Comparison of ENCODE assay signal across 8 cellular contexts in the genomic region with DNA sequence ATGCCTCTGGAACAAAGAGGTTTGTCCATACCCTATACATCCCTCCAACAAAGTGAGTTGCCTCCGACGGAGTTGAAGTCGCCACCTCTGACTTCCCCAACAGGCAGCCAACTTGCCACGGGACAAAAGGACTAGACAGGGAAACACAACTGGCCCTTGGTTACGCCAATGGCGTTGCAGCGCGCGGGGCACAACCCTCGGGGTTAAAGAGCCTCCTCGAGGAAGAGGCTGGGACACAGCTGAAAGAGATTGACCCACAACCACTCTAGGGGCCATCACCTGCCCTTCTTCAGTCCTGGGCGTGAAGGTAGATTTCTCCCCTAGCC. TPM values are rescaled to one million over a fixed set of nuclear protein-coding genes. Genes with fewer than 3 reads are reported as not detected.
DNase-seq lines count a peak whose midpoint lies in the region; ATAC-seq, FAIRE-seq and TF ChIP-seq lines count a peak whose summit lies in the region.

No MANE protein-coding gene starts in this region.

- peaks cover 64% of the 10 kb centered on the region for H3K4me1 ChIP-seq in HepG2 (ENCODE audit: insufficient read depth, low read length)

- FAIRE-seq in HepG2 (lab: Jason Lieb, UNC): peak; percentile 26

- no peaks in the 10 kb centered on the region for H3K9me3 Mint-ChIP-seq in chondrocyte (ENCODE audit: low read depth)

- WGBS in HepG2 (ENCODE audit: low lambda C conversion rate): 0% methylated on average over 12 of the region's 12 CpGs

- peak overlapping the region; percentile 96 for H3K27ac ChIP-seq in HepG2 (ENCODE audit: extremely low read length, insufficient read depth, low read length)
- H3K27ac ChIP-seq in temporal lobe (ENCODE audit: low read depth, low read length): peak overlapping the region; percentile 21

- H3K36me3 Mint-ChIP-seq in chondrocyte (ENCODE audit: low read depth): no peaks in the 10 kb centered on the region

- no peaks in the 10 kb centered on the region for H4K20me1 ChIP-seq in HepG2 (ENCODE audit: insufficient read depth, low read length)

- TF ChIP-seq RAD21 in HepG2 (CRISPR knock-in tag; IDR thresholded peaks at IDR 0.05): no peak

- H3K4me3 ChIP-seq in HepG2 (replicated peaks in 1 of 3; ENCODE audit: insufficient read depth in 1 of 3, low read depth in 2 of 3, low read length in 3 of 3): peak overlapping the region; percentile 72 to 91 (median 75)

- H3K4me3 Mint-ChIP-seq in chondrocyte (ENCODE audit: unreplicated experiment): peak overlapping the region; percentile 99

- H2AFZ ChIP-seq in HepG2 (ENCODE audit: low read length): no peak overlapping the region

- peak; percentile 35 for ATAC-seq in GM19328 (IDR thresholded peaks at IDR 0.05; ENCODE audit: unreplicated experiment)
- peak; percentile 28 for ATAC-seq in HG03432 (IDR thresholded peaks at IDR 0.05; ENCODE audit: unreplicated experiment)
- ATAC-seq in HepG2: peak; percentile 54

- H3K27me3 ChIP-seq in HepG2 (ENCODE audit: control insufficient read depth in 1 of 2, insufficient read depth in 2 of 2, low read length in 2 of 2): no peaks in the 10 kb centered on the region; a peak in 1 of 5 replicates

- DNase-seq in DMS53 (lab: John Stamatoyannopoulos, UW) (peak; percentile 78), RKO (ENCODE audit: low spot score) (peak; percentile 81), chondrocyte (ENCODE audit: low spot score) (no peak), HepG2 (ENCODE audit: low spot score) (peak; percentile 80)
- no peak for DNase-seq in activated CD8-positive, alpha-beta memory T cell treated with anti-CD3 and anti-CD28 coated beads for 24 hours

- intact Hi-C loops in HepG2 (cut with micrococcal nuclease; ENCODE audit: unreplicated experiment): loop anchor here (1.0 to 2.0 kb wide), 2 partner anchors 15 to 35 kb away; a partner anchor contains a TSS

- CTCF ChIA-PET in HepG2 (lab: Yijun Ruan, JAX; ENCODE audit: low intra/inter-chr PET ratio, low total read pairs): no interaction called here

- POLR2A ChIA-PET in HepG2 (lab: Yijun Ruan, JAX): interaction anchor here (1.2 to 2.7 kb wide), 15 partner anchors 10 to 305 kb away, joined by 3 to 125 read pairs (median 5); a partner anchor contains a TSS

- no peak for TF ChIP-seq EP300 in HepG2 (IDR thresholded peaks at IDR 0.05; ENCODE audit: low read depth in 2 of 2, low read length in 2 of 2)
- no peak for TF ChIP-seq EP300 in HepG2 (CRISPR knock-in tag; IDR thresholded peaks at IDR 0.05; ENCODE audit: borderline replicate concordance)

- peak overlapping the region; percentile 90 for H3K4me2 ChIP-seq in HepG2 (ENCODE audit: low read depth, low read length)

- TF ChIP-seq CTCF in chondrocyte (IDR thresholded peaks at IDR 0.05) (no peak), HepG2 (CRISPR knock-in tag; IDR thresholded peaks at IDR 0.05) (no peak; the same call in 1 of the 2 replicates)

- TSS peak; percentile 68 for BruUV-seq in HepG2 (replicated peaks; lab: Mats Ljungman, UMichigan)

- H3K9ac ChIP-seq in HepG2 (ENCODE audit: insufficient read depth, low read depth, low read length): peak overlapping the region; percentile 99

- peak in 1 of 2 experiments; percentile 90; a peak in 3 of 4 replicates for TF ChIP-seq POLR2A in HepG2 (IDR thresholded peaks at IDR 0.05; ENCODE audit: insufficient read depth in 1 of 2, low read depth in 2 of 2, low read length in 2 of 2)

- H3K9me3 ChIP-seq in HepG2 (ENCODE audit: low read length): no peaks in the 10 kb centered on the region

- peaks cover 0 to 1% of the 10 kb centered on the region in 2 experiments; a peak in 1 of 5 replicates for H3K36me3 ChIP-seq in HepG2 (replicated peaks in 1 of 2; ENCODE audit: control insufficient read depth in 1 of 2, insufficient read depth in 2 of 2, low read length in 2 of 2)

- H3K79me2 ChIP-seq in HepG2 (ENCODE audit: insufficient read depth, low read length): peaks cover 69% of the 10 kb centered on the region

- in situ Hi-C loops in HepG2 (cut with HindIII; ENCODE audit: extremely low pct_ligation_motif_present, low pct_unique_long_range_greater_than_20kb): no loop called here

- peaks cover 39% of the 10 kb centered on the region for H3K4me1 Mint-ChIP-seq in chondrocyte (ENCODE audit: low read depth)

- H3K27me3 Mint-ChIP-seq in chondrocyte (ENCODE audit: low read depth): no peaks in the 10 kb centered on the region

- peak overlapping the region; percentile 100 for H3K27ac Mint-ChIP-seq in chondrocyte (ENCODE audit: unreplicated experiment)

RNA-seq across cellular contexts. Expression of a gene that starts 0.5 kb away (rescaled TPM):
- total RNA-seq in chondrocyte (42.0 to 55.3 TPM (median 43.2 TPM) in 3 replicates), HepG2 (2016; rRNA removed; fragmentation: Illumina TruSeq; extraction: Trizol) (77.5 and 80.0 TPM in 2 replicates), temporal lobe (40.8 TPM)
- 43.5 and 52.1 TPM in 2 replicates for total RNA-seq in HepG2 (2016; cell fraction: cytosol; rRNA removed; fragmentation: Illumina TruSeq; extraction: Trizol; ENCODE audit: low read depth)
- total RNA-seq in HepG2 (2016; cell fraction: insoluble cytoplasmic fraction; rRNA removed; fragmentation: Illumina TruSeq; extraction: Trizol): 72.3 and 78.2 TPM in 2 replicates
- 72.9 and 75.0 TPM in 2 replicates for total RNA-seq in HepG2 (2016; cell fraction: membrane; rRNA removed; fragmentation: Illumina TruSeq; extraction: Trizol)
- total RNA-seq in HepG2 (2016; cell fraction: nucleus; rRNA removed; fragmentation: Illumina TruSeq; extraction: Trizol): 66.4 and 68.7 TPM in 2 replicates
- polyA plus RNA-seq in HepG2 (2011; rRNA removed): 110 and 130 TPM in 2 replicates
- polyA plus RNA-seq in HepG2 (2011; cell fraction: cytosol; rRNA removed): 66.6 and 78.1 TPM in 2 replicates
- 240 and 284 TPM in 2 replicates for polyA plus RNA-seq in HepG2 (2011; cell fraction: nucleus; rRNA removed)
- polyA plus RNA-seq in HepG2 (2012): 68.1 and 83.8 TPM in 2 replicates
- 23.7 and 28.2 TPM in 2 replicates for polyA plus RNA-seq in HepG2 (2016; cell fraction: cytosol; fragmentation: Illumina TruSeq; extraction: Trizol; ENCODE audit: low read depth)
- polyA plus RNA-seq in HepG2 (2016; cell fraction: insoluble cytoplasmic fraction; fragmentation: Illumina TruSeq; extraction: Trizol; ENCODE audit: low read depth): 86.5 and 95.8 TPM in 2 replicates
- polyA plus RNA-seq in HepG2 (2016; cell fraction: membrane; fragmentation: Illumina TruSeq; extraction: Trizol; ENCODE audit: low read depth): 59.8 and 70.6 TPM in 2 replicates
- 135 and 154 TPM in 2 replicates for polyA plus RNA-seq in HepG2 (2016; cell fraction: nucleus; fragmentation: Illumina TruSeq; extraction: Trizol; ENCODE audit: insufficient read depth, low read depth)
- 139 and 140 TPM in 2 replicates for polyA minus RNA-seq in HepG2 (2011; rRNA and poly(A)+ RNA removed; ENCODE audit: low replicate concordance)
- polyA minus RNA-seq in HepG2 (2011; cell fraction: cytosol; rRNA and poly(A)+ RNA removed): 38.4 and 43.3 TPM in 2 replicates
- polyA minus RNA-seq in HepG2 (2011; cell fraction: nucleus; rRNA and poly(A)+ RNA removed): 99.5 and 107 TPM in 2 replicates

RNA-seq across cellular contexts. Expression of a gene that starts 14.1 kb away (rescaled TPM):
- 43.1 to 46.2 TPM (median 44.0 TPM) in 3 replicates for total RNA-seq in chondrocyte
- 91.5 and 105 TPM in 2 replicates for total RNA-seq in HepG2 (2016; rRNA removed; fragmentation: Illumina TruSeq; extraction: Trizol)
- 13.9 and 14.5 TPM in 2 replicates for total RNA-seq in HepG2 (2016; cell fraction: cytosol; rRNA removed; fragmentation: Illumina TruSeq; extraction: Trizol; ENCODE audit: low read depth)
- total RNA-seq in HepG2 (2016; cell fraction: insoluble cytoplasmic fraction; rRNA removed; fragmentation: Illumina TruSeq; extraction: Trizol): 88.4 and 107 TPM in 2 replicates
- total RNA-seq in HepG2 (2016; cell fraction: membrane; rRNA removed; fragmentation: Illumina TruSeq; extraction: Trizol): 25.8 and 26.5 TPM in 2 replicates
- 66.4 and 73.1 TPM in 2 replicates for total RNA-seq in HepG2 (2016; cell fraction: nucleus; rRNA removed; fragmentation: Illumina TruSeq; extraction: Trizol)
- 96.4 and 99.2 TPM in 2 replicates for polyA plus RNA-seq in HepG2 (2011; rRNA removed)
- polyA plus RNA-seq in HepG2 (2011; cell fraction: cytosol; rRNA removed): 82.0 and 84.4 TPM in 2 replicates
- polyA plus RNA-seq in HepG2 (2011; cell fraction: nucleus; rRNA removed): 199 and 211 TPM in 2 replicates
- polyA plus RNA-seq in HepG2 (2012): 96.2 and 105 TPM in 2 replicates
- 13.6 and 15.3 TPM in 2 replicates for polyA plus RNA-seq in HepG2 (2016; cell fraction: cytosol; fragmentation: Illumina TruSeq; extraction: Trizol; ENCODE audit: low read depth)
- 102 and 106 TPM in 2 replicates for polyA plus RNA-seq in HepG2 (2016; cell fraction: insoluble cytoplasmic fraction; fragmentation: Illumina TruSeq; extraction: Trizol; ENCODE audit: low read depth)
- 19.0 and 22.6 TPM in 2 replicates for polyA plus RNA-seq in HepG2 (2016; cell fraction: membrane; fragmentation: Illumina TruSeq; extraction: Trizol; ENCODE audit: low read depth)
- 162 and 164 TPM in 2 replicates for polyA plus RNA-seq in HepG2 (2016; cell fraction: nucleus; fragmentation: Illumina TruSeq; extraction: Trizol; ENCODE audit: insufficient read depth, low read depth)
- polyA minus RNA-seq in HepG2 (2011; rRNA and poly(A)+ RNA removed; ENCODE audit: low replicate concordance): 71.1 and 120 TPM in 2 replicates
- 27.4 and 35.3 TPM in 2 replicates for polyA minus RNA-seq in HepG2 (2011; cell fraction: cytosol; rRNA and poly(A)+ RNA removed)
- 60.0 and 61.9 TPM in 2 replicates for polyA minus RNA-seq in HepG2 (2011; cell fraction: nucleus; rRNA and poly(A)+ RNA removed)
- 12.3 TPM for total RNA-seq in temporal lobe

RNA-seq across cellular contexts. Expression of a gene that starts 14.4 kb away (rescaled TPM):
- 108 to 130 TPM (median 111 TPM) in 3 replicates for total RNA-seq in chondrocyte
- 94.9 and 109 TPM in 2 replicates for total RNA-seq in HepG2 (2016; rRNA removed; fragmentation: Illumina TruSeq; extraction: Trizol)
- total RNA-seq in HepG2 (2016; cell fraction: cytosol; rRNA removed; fragmentation: Illumina TruSeq; extraction: Trizol; ENCODE audit: low read depth): 42.7 and 45.6 TPM in 2 replicates
- total RNA-seq in HepG2 (2016; cell fraction: insoluble cytoplasmic fraction; rRNA removed; fragmentation: Illumina TruSeq; extraction: Trizol): 98.2 and 110 TPM in 2 replicates
- total RNA-seq in HepG2 (2016; cell fraction: membrane; rRNA removed; fragmentation: Illumina TruSeq; extraction: Trizol): 56.0 and 66.0 TPM in 2 replicates
- 70.1 and 82.3 TPM in 2 replicates for total RNA-seq in HepG2 (2016; cell fraction: nucleus; rRNA removed; fragmentation: Illumina TruSeq; extraction: Trizol)
- 75.0 and 88.4 TPM in 2 replicates for polyA plus RNA-seq in HepG2 (2011; rRNA removed)
- 86.7 and 102 TPM in 2 replicates for polyA plus RNA-seq in HepG2 (2011; cell fraction: cytosol; rRNA removed)
- polyA plus RNA-seq in HepG2 (2011; cell fraction: nucleus; rRNA removed): 125 TPM in 2 replicates
- 71.1 and 79.5 TPM in 2 replicates for polyA plus RNA-seq in HepG2 (2012)
- 19.3 and 23.5 TPM in 2 replicates for polyA plus RNA-seq in HepG2 (2016; cell fraction: cytosol; fragmentation: Illumina TruSeq; extraction: Trizol; ENCODE audit: low read depth)
- 82.7 and 86.8 TPM in 2 replicates for polyA plus RNA-seq in HepG2 (2016; cell fraction: insoluble cytoplasmic fraction; fragmentation: Illumina TruSeq; extraction: Trizol; ENCODE audit: low read depth)
- 39.6 and 42.3 TPM in 2 replicates for polyA plus RNA-seq in HepG2 (2016; cell fraction: membrane; fragmentation: Illumina TruSeq; extraction: Trizol; ENCODE audit: low read depth)
- polyA plus RNA-seq in HepG2 (2016; cell fraction: nucleus; fragmentation: Illumina TruSeq; extraction: Trizol; ENCODE audit: insufficient read depth, low read depth): 97.5 and 97.9 TPM in 2 replicates
- polyA minus RNA-seq in HepG2 (2011; rRNA and poly(A)+ RNA removed; ENCODE audit: low replicate concordance): 92.8 and 112 TPM in 2 replicates
- 58.3 and 61.2 TPM in 2 replicates for polyA minus RNA-seq in HepG2 (2011; cell fraction: cytosol; rRNA and poly(A)+ RNA removed)
- polyA minus RNA-seq in HepG2 (2011; cell fraction: nucleus; rRNA and poly(A)+ RNA removed): 97.5 and 98.0 TPM in 2 replicates
- 38.8 TPM for total RNA-seq in temporal lobe

RNA-seq across cellular contexts. Expression of a gene that starts 24.5 kb away (rescaled TPM):
- total RNA-seq in chondrocyte: 15.3 to 23.2 TPM (median 15.5 TPM) in 3 replicates
- 2.4 and 4.9 TPM in 2 replicates for total RNA-seq in HepG2 (2016; rRNA removed; fragmentation: Illumina TruSeq; extraction: Trizol)
- 2.0 and 2.5 TPM in 2 replicates for total RNA-seq in HepG2 (2016; cell fraction: cytosol; rRNA removed; fragmentation: Illumina TruSeq; extraction: Trizol; ENCODE audit: low read depth)
- 2.5 and 5.0 TPM in 2 replicates for total RNA-seq in HepG2 (2016; cell fraction: insoluble cytoplasmic fraction; rRNA removed; fragmentation: Illumina TruSeq; extraction: Trizol)
- total RNA-seq in HepG2 (2016; cell fraction: membrane; rRNA removed; fragmentation: Illumina TruSeq; extraction: Trizol): 4.0 and 4.3 TPM in 2 replicates
- 5.5 and 6.1 TPM in 2 replicates for total RNA-seq in HepG2 (2016; cell fraction: nucleus; rRNA removed; fragmentation: Illumina TruSeq; extraction: Trizol)
- polyA plus RNA-seq in HepG2 (2011; rRNA removed): 6.3 and 10.9 TPM in 2 replicates
- 5.5 and 8.5 TPM in 2 replicates for polyA plus RNA-seq in HepG2 (2011; cell fraction: cytosol; rRNA removed)
- polyA plus RNA-seq in HepG2 (2011; cell fraction: nucleus; rRNA removed): 44.0 and 47.8 TPM in 2 replicates
- polyA plus RNA-seq in HepG2 (2012): 3.9 and 6.3 TPM in 2 replicates
- polyA plus RNA-seq in HepG2 (2016; cell fraction: cytosol; fragmentation: Illumina TruSeq; extraction: Trizol; ENCODE audit: low read depth): 2.7 and 2.9 TPM in 2 replicates
- polyA plus RNA-seq in HepG2 (2016; cell fraction: insoluble cytoplasmic fraction; fragmentation: Illumina TruSeq; extraction: Trizol; ENCODE audit: low read depth): 3.5 and 4.5 TPM in 2 replicates
- polyA plus RNA-seq in HepG2 (2016; cell fraction: membrane; fragmentation: Illumina TruSeq; extraction: Trizol; ENCODE audit: low read depth): 4.8 TPM in 2 replicates
- polyA plus RNA-seq in HepG2 (2016; cell fraction: nucleus; fragmentation: Illumina TruSeq; extraction: Trizol; ENCODE audit: insufficient read depth, low read depth): 20.6 TPM in 2 replicates
- 4.6 and 10.2 TPM in 2 replicates for polyA minus RNA-seq in HepG2 (2011; rRNA and poly(A)+ RNA removed; ENCODE audit: low replicate concordance)
- polyA minus RNA-seq in HepG2 (2011; cell fraction: cytosol; rRNA and poly(A)+ RNA removed): 1.6 and 3.3 TPM in 2 replicates
- polyA minus RNA-seq in HepG2 (2011; cell fraction: nucleus; rRNA and poly(A)+ RNA removed): 4.9 and 5.1 TPM in 2 replicates
- total RNA-seq in temporal lobe: 9.1 TPM

RNA-seq across cellular contexts. Expression of a gene that starts 33.1 kb away (rescaled TPM):
- total RNA-seq in chondrocyte (57.6 to 68.7 TPM (median 57.7 TPM) in 3 replicates), HepG2 (2016; rRNA removed; fragmentation: Illumina TruSeq; extraction: Trizol) (37.0 and 48.9 TPM in 2 replicates), temporal lobe (25.1 TPM)
- 20.8 and 25.9 TPM in 2 replicates for total RNA-seq in HepG2 (2016; cell fraction: cytosol; rRNA removed; fragmentation: Illumina TruSeq; extraction: Trizol; ENCODE audit: low read depth)
- 42.7 and 51.6 TPM in 2 replicates for total RNA-seq in HepG2 (2016; cell fraction: insoluble cytoplasmic fraction; rRNA removed; fragmentation: Illumina TruSeq; extraction: Trizol)
- 26.7 and 29.9 TPM in 2 replicates for total RNA-seq in HepG2 (2016; cell fraction: membrane; rRNA removed; fragmentation: Illumina TruSeq; extraction: Trizol)
- 42.0 and 44.6 TPM in 2 replicates for total RNA-seq in HepG2 (2016; cell fraction: nucleus; rRNA removed; fragmentation: Illumina TruSeq; extraction: Trizol)
- polyA plus RNA-seq in HepG2 (2011; rRNA removed): 119 and 129 TPM in 2 replicates
- polyA plus RNA-seq in HepG2 (2011; cell fraction: cytosol; rRNA removed): 118 and 122 TPM in 2 replicates
- 242 and 245 TPM in 2 replicates for polyA plus RNA-seq in HepG2 (2011; cell fraction: nucleus; rRNA removed)
- polyA plus RNA-seq in HepG2 (2012): 63.5 and 90.0 TPM in 2 replicates
- 24.1 and 27.7 TPM in 2 replicates for polyA plus RNA-seq in HepG2 (2016; cell fraction: cytosol; fragmentation: Illumina TruSeq; extraction: Trizol; ENCODE audit: low read depth)
- polyA plus RNA-seq in HepG2 (2016; cell fraction: insoluble cytoplasmic fraction; fragmentation: Illumina TruSeq; extraction: Trizol; ENCODE audit: low read depth): 63.3 and 64.7 TPM in 2 replicates
- 36.5 and 39.6 TPM in 2 replicates for polyA plus RNA-seq in HepG2 (2016; cell fraction: membrane; fragmentation: Illumina TruSeq; extraction: Trizol; ENCODE audit: low read depth)
- polyA plus RNA-seq in HepG2 (2016; cell fraction: nucleus; fragmentation: Illumina TruSeq; extraction: Trizol; ENCODE audit: insufficient read depth, low read depth): 101 and 104 TPM in 2 replicates
- 155 and 173 TPM in 2 replicates for polyA minus RNA-seq in HepG2 (2011; rRNA and poly(A)+ RNA removed; ENCODE audit: low replicate concordance)
- 37.4 and 40.5 TPM in 2 replicates for polyA minus RNA-seq in HepG2 (2011; cell fraction: cytosol; rRNA and poly(A)+ RNA removed)
- 76.9 and 109 TPM in 2 replicates for polyA minus RNA-seq in HepG2 (2011; cell fraction: nucleus; rRNA and poly(A)+ RNA removed)

Comparison
In these comparisons a context has a peak if more than half of its experiments do, and no peak if none do; other contexts are left out.
1. DNase-seq: peak in DMS53 (single experiment), RKO (single experiment) and HepG2 (single experiment); none in chondrocyte (single experiment) and activated CD8-positive, alpha-beta memory T cell treated with anti-CD3 and anti-CD28 coated beads for 24 hours (single experiment).
2. Peak in every context shown above with its lines, with median percentiles within 50 percentile points of each other: ATAC-seq.